In genomic region chr20:50193169-50193850, GRCh38 we compare ENCODE assay signal across 8 cellular contexts. TPM values are rescaled to one million over a fixed set of nuclear protein-coding genes. Genes with fewer than 3 reads are reported as not detected.
DNase-seq lines count a peak whose midpoint lies in the region; ATAC-seq and TF ChIP-seq lines count a peak whose summit lies in the region.

No MANE protein-coding gene starts in this region.

- intact Hi-C loops in dendritic cell treated with granulocyte-macrophage colony-stimulating factor and Interleukin-4, amounts not matched to agents 40 ng/mL and 50 ng/mL, for 4 days (cut with micrococcal nuclease) = no loop called here

- H3K36me3 Mint-ChIP-seq in dendritic cell treated with granulocyte-macrophage colony-stimulating factor and Interleukin-4, amounts not matched to agents 40 ng/mL and 50 ng/mL, for 4 days (ENCODE audit: low read depth) = peaks cover 51% of the 10 kb centered on the region
- no peaks in the 10 kb centered on the region for H3K36me3 Mint-ChIP-seq in naive B cell

- no peaks in the 10 kb centered on the region for H3K27me3 Mint-ChIP-seq in dendritic cell treated with granulocyte-macrophage colony-stimulating factor and Interleukin-4, amounts not matched to agents 40 ng/mL and 50 ng/mL, for 4 days
- no peaks in the 10 kb centered on the region for H3K27me3 Mint-ChIP-seq in naive B cell

- H4K20me1 ChIP-seq in Loucy (ENCODE audit: insufficient read depth, low read length, poor library complexity, severe bottlenecking) = peaks cover 13% of the 10 kb centered on the region

- no peaks in the 10 kb centered on the region for H3K9me3 ChIP-seq in Loucy (ENCODE audit: insufficient read depth, low read depth, low read length)

- peaks cover 77% of the 10 kb centered on the region for H3K4me1 Mint-ChIP-seq in dendritic cell treated with granulocyte-macrophage colony-stimulating factor and Interleukin-4, amounts not matched to agents 40 ng/mL and 50 ng/mL, for 4 days (ENCODE audit: low read depth)
- H3K4me1 Mint-ChIP-seq in naive B cell = peaks cover 25 to 31% (median 26%) of the 10 kb centered on the region in 3 donors

- H3K4me2 ChIP-seq in Loucy (ENCODE audit: low read depth, low read length, poor library complexity, severe bottlenecking) = peak overlapping the region; percentile 99

- H3K4me1 ChIP-seq in Loucy (ENCODE audit: insufficient read depth, low read length, poor library complexity, severe bottlenecking) = peaks cover 15% of the 10 kb centered on the region

- H3K27ac ChIP-seq in C4-2B = peak overlapping the region; percentile 91

- DNase-seq in naive B cell = no peak
- no peak for DNase-seq in NCI-H1092 treated with DMSO at 0.1 percent for 48 hours (lab: John Stamatoyannopoulos, UW)
- DNase-seq in RKO (ENCODE audit: low spot score) = no peak

- H3K27me3 ChIP-seq in Loucy (ENCODE audit: insufficient read depth, low read length, poor library complexity, severe bottlenecking) = no peaks in the 10 kb centered on the region

- ATAC-seq in naive B cell (ENCODE audit: low read depth in 2 of 2) (no peak), GM19023 (IDR thresholded peaks at IDR 0.05; ENCODE audit: unreplicated experiment) (no peak), GM18520 (IDR thresholded peaks at IDR 0.05; ENCODE audit: unreplicated experiment) (no peak)

- TF ChIP-seq CTCF in C4-2B (conservative IDR thresholded peaks at IDR 0.05) = no peak
- no peak for TF ChIP-seq CTCF in Loucy (conservative IDR thresholded peaks at IDR 0.05; ENCODE audit: low read length)

- H3K36me3 ChIP-seq in Loucy (ENCODE audit: insufficient read depth, low read length) = no peaks in the 10 kb centered on the region

- peak overlapping the region; percentile 96 for H3K4me3 Mint-ChIP-seq in dendritic cell treated with granulocyte-macrophage colony-stimulating factor and Interleukin-4, amounts not matched to agents 40 ng/mL and 50 ng/mL, for 4 days
- peak overlapping the region; percentile 82 to 99 (median 92) for H3K4me3 Mint-ChIP-seq in naive B cell

- H2AFZ ChIP-seq in Loucy (ENCODE audit: low read length) = no peak overlapping the region

- H3K4me3 ChIP-seq in Loucy (ENCODE audit: low read length, poor library complexity, severe bottlenecking) = peak overlapping the region; percentile 97

- no peaks in the 10 kb centered on the region for H3K9me3 Mint-ChIP-seq in dendritic cell treated with granulocyte-macrophage colony-stimulating factor and Interleukin-4, amounts not matched to agents 40 ng/mL and 50 ng/mL, for 4 days
- no peaks in the 10 kb centered on the region for H3K9me3 Mint-ChIP-seq in naive B cell

- no peaks in the 10 kb centered on the region for H3F3A ChIP-seq in Loucy (ENCODE audit: low read depth)

- H3K27ac Mint-ChIP-seq in dendritic cell treated with granulocyte-macrophage colony-stimulating factor and Interleukin-4, amounts not matched to agents 40 ng/mL and 50 ng/mL, for 4 days = peak overlapping the region; percentile 88
- H3K27ac Mint-ChIP-seq in naive B cell = peak overlapping the region; percentile 49 to 90 (median 67)

- peak overlapping the region; percentile 95 for H3K9ac ChIP-seq in Loucy (ENCODE audit: low read depth, low read length, poor library complexity, severe bottlenecking)

- H3K9me2 ChIP-seq in Loucy (replicated peaks; ENCODE audit: low read depth, low read length) = no peaks in the 10 kb centered on the region

- H3K79me2 ChIP-seq in Loucy (ENCODE audit: insufficient read depth, low read length) = peaks cover 20% of the 10 kb centered on the region

RNA-seq across cellular contexts. Expression of gene CEBPB, which starts 2.7 kb away (rescaled TPM):
- 10 to 100 TPM in 4 of 6 donors, 1 to 10 TPM in 2; 8.3 to 17.0 (median 13.0) TPM for polyA plus RNA-seq in naive B cell (ENCODE audit: low read depth in 6 of 6)

RNA-seq across cellular contexts. Expression of gene PEDS1, which starts 39.8 kb away (rescaled TPM):
- 10 to 100 TPM; 14.1 to 22.6 (median 16.9) TPM for polyA plus RNA-seq in naive B cell (ENCODE audit: low read depth in 6 of 6)
